12 cellular contexts compared by ENCODE assay signal in genomic region chr15:92869263-92869940, GRCh38. TPM values are rescaled to one million over a fixed set of nuclear protein-coding genes. Genes with fewer than 3 reads are reported as not detected.
DNase-seq lines count a peak whose midpoint lies in the region; ATAC-seq and TF ChIP-seq lines count a peak whose summit lies in the region.
"Had no signal": no experiment of that assay in that cellular context is flagged by ENCODE, and none has a peak within 500 bp of the region (broad histone marks: within the 10 kb centered on the region; RNA-seq: fewer than 3 reads in every experiment).

No MANE protein-coding gene starts in this region.

- no peaks in the 10 kb centered on the region for H3K9me3 ChIP-seq in HEK293 (ENCODE audit: control insufficient read depth, insufficient read depth, low read depth, low read length)
- H3K9me3 ChIP-seq in ascending aorta, result peaks cover 0 to 2% of the 10 kb centered on the region in 2 donors
- H3K9me3 ChIP-seq in effector memory CD4-positive, alpha-beta T cell (ENCODE audit: control insufficient read depth, low read length), result no peaks in the 10 kb centered on the region

- H3K27ac ChIP-seq in HEK293 (ENCODE audit: extremely low read depth, low read depth, low read length), result no peak overlapping the region
- H3K27ac ChIP-seq in ascending aorta, result peak overlapping the region; percentile 69 to 79
- H3K27ac ChIP-seq in effector memory CD4-positive, alpha-beta T cell (ENCODE audit: insufficient read depth, low read length, poor library complexity, severe bottlenecking), result no peak overlapping the region
- H3K27ac ChIP-seq: SJCRH30 had no signal

- TF ChIP-seq CTCF in HEK293 (tag by site-specific recombination; IDR thresholded peaks at IDR 0.05), result no peak
- no peak for TF ChIP-seq CTCF in ascending aorta (IDR thresholded peaks at IDR 0.05)
- TF ChIP-seq CTCF in CD14-positive monocyte (IDR thresholded peaks at IDR 0.05), result no peak

- H3K4me1 ChIP-seq in HEK293 (ENCODE audit: control insufficient read depth, insufficient read depth, low read length) (peaks cover 3% of the 10 kb centered on the region; the same call in 1 of the 2 replicates), ascending aorta (peaks cover 0 to 7% of the 10 kb centered on the region in 2 donors)
- H3K4me1 ChIP-seq in effector memory CD4-positive, alpha-beta T cell (ENCODE audit: control insufficient read depth, insufficient read depth, low read length, poor library complexity, severe bottlenecking), result no peaks in the 10 kb centered on the region

- no peaks in the 10 kb centered on the region for H3K27me3 ChIP-seq in ascending aorta
- H3K27me3 ChIP-seq in effector memory CD4-positive, alpha-beta T cell (replicated peaks; ENCODE audit: control insufficient read depth, insufficient read depth, low read length, poor library complexity, severe bottlenecking), result no peaks in the 10 kb centered on the region
- H3K27me3 ChIP-seq: SJCRH30 had no signal

- H3K36me3 ChIP-seq in HEK293 (ENCODE audit: control insufficient read depth in 2 of 2, insufficient read depth in 1 of 2, low read length in 2 of 2), result no peaks in the 10 kb centered on the region
- H3K36me3 ChIP-seq in ascending aorta, result no peaks in the 10 kb centered on the region
- H3K36me3 ChIP-seq in effector memory CD4-positive, alpha-beta T cell (ENCODE audit: control insufficient read depth, insufficient read depth, low read length), result no peaks in the 10 kb centered on the region
- H3K36me3 ChIP-seq: SJCRH30 had no signal

- no peak for ATAC-seq in stimulated activated memory B cell treated with anti-CD40 and anti-IgM and Interleukin-4, amounts not matched to agents 10 μg/mL and 1 μg/mL and 100 μg/mL, for 72 hours
- ATAC-seq in effector memory CD8-positive, alpha-beta T cell (replicated peaks), result no peak
- ATAC-seq: activated CD8-positive, alpha-beta T cell treated with anti-CD3 and anti-CD28 coated beads for 36 hours had no signal

- no peaks in the 10 kb centered on the region for H3K9me3 Mint-ChIP-seq in stimulated activated memory B cell treated with anti-CD40 and anti-IgM and Interleukin-4, amounts not matched to agents 10 μg/mL and 1 μg/mL and 100 μg/mL, for 72 hours
- H3K9me3 Mint-ChIP-seq in CD14-positive monocyte, result peaks cover 0 to 5% (median 0%) of the 10 kb centered on the region in 7 donors
- no peaks in the 10 kb centered on the region for H3K9me3 Mint-ChIP-seq in effector memory CD8-positive, alpha-beta T cell
- H3K9me3 Mint-ChIP-seq: activated CD8-positive, alpha-beta T cell treated with anti-CD3 and anti-CD28 coated beads for 36 hours had no signal

- H3K36me3 Mint-ChIP-seq in stimulated activated memory B cell treated with anti-CD40 and anti-IgM and Interleukin-4, amounts not matched to agents 10 μg/mL and 1 μg/mL and 100 μg/mL, for 72 hours, result peaks cover under 1% of the 10 kb centered on the region
- H3K36me3 Mint-ChIP-seq in CD14-positive monocyte, result no peaks in the 10 kb centered on the region
- H3K36me3 Mint-ChIP-seq in effector memory CD8-positive, alpha-beta T cell (ENCODE audit: insufficient read depth), result no peaks in the 10 kb centered on the region

- DNase-seq in ascending aorta (ENCODE audit: low spot score in 2 of 2), result no peak
- DNase-seq in hepatic stellate cell (ENCODE audit: low spot score), result peak; percentile 37
- DNase-seq in CD14-positive monocyte (ENCODE audit: low spot score), result no peak
- no peak for DNase-seq in effector memory CD8-positive, alpha-beta T cell
- DNase-seq in UCSD-AML1 (lab: John Stamatoyannopoulos, UW; ENCODE audit: unreplicated experiment), result no peak
- no peak for DNase-seq in effector memory CD4-positive, alpha-beta T cell
- DNase-seq: activated CD8-positive, alpha-beta T cell treated with anti-CD3 and anti-CD28 coated beads for 36 hours; islet precursor cell; NCI-H1436; SJCRH30 had no signal

- CTCF ChIA-PET in HEK293 (lab: Yijun Ruan, JAX), result interaction anchor here (0.8 to 1.1 kb wide), 3 partner anchors 10 to 29 kb away, joined by 3 to 4 read pairs (median 4); no protein-coding TSS in a partner anchor

- intact Hi-C loops in ascending aorta (cut with DNase I) (no loop called here), CD14-positive monocyte (cut with micrococcal nuclease) (no loop called here)

- no peaks in the 10 kb centered on the region for H3K4me1 Mint-ChIP-seq in stimulated activated memory B cell treated with anti-CD40 and anti-IgM and Interleukin-4, amounts not matched to agents 10 μg/mL and 1 μg/mL and 100 μg/mL, for 72 hours
- no peaks in the 10 kb centered on the region for H3K4me1 Mint-ChIP-seq in CD14-positive monocyte
- peaks cover 0 to 2% of the 10 kb centered on the region in 2 donors for H3K4me1 Mint-ChIP-seq in effector memory CD8-positive, alpha-beta T cell (ENCODE audit: low read depth in 2 of 2)

- peak overlapping the region; percentile 13 for H3K27ac Mint-ChIP-seq in stimulated activated memory B cell treated with anti-CD40 and anti-IgM and Interleukin-4, amounts not matched to agents 10 μg/mL and 1 μg/mL and 100 μg/mL, for 72 hours
- no peak overlapping the region for H3K27ac Mint-ChIP-seq in CD14-positive monocyte
- peak overlapping the region in 1 of 2 donors; percentile 21 for H3K27ac Mint-ChIP-seq in effector memory CD8-positive, alpha-beta T cell
- H3K27ac Mint-ChIP-seq: activated CD8-positive, alpha-beta T cell treated with anti-CD3 and anti-CD28 coated beads for 36 hours had no signal

- no peak overlapping the region for H3K4me3 Mint-ChIP-seq in stimulated activated memory B cell treated with anti-CD40 and anti-IgM and Interleukin-4, amounts not matched to agents 10 μg/mL and 1 μg/mL and 100 μg/mL, for 72 hours
- no peak overlapping the region for H3K4me3 Mint-ChIP-seq in CD14-positive monocyte
- no peak overlapping the region for H3K4me3 Mint-ChIP-seq in effector memory CD8-positive, alpha-beta T cell
- H3K4me3 Mint-ChIP-seq: activated CD8-positive, alpha-beta T cell treated with anti-CD3 and anti-CD28 coated beads for 36 hours had no signal

- POLR2A ChIA-PET in HEK293 (lab: Yijun Ruan, JAX), result interaction anchor here (1.1 to 4.5 kb wide), 4 partner anchors 13 to 58 kb away, joined by 3 to 31 read pairs (median 8); partner anchors contain the start of gene CHD2

- no peaks in the 10 kb centered on the region for H3K27me3 Mint-ChIP-seq in stimulated activated memory B cell treated with anti-CD40 and anti-IgM and Interleukin-4, amounts not matched to agents 10 μg/mL and 1 μg/mL and 100 μg/mL, for 72 hours
- peaks cover 3 to 9% (median 5%) of the 10 kb centered on the region in 3 donors for H3K27me3 Mint-ChIP-seq in CD14-positive monocyte (ENCODE audit: low read depth in 3 of 3)
- no peaks in the 10 kb centered on the region for H3K27me3 Mint-ChIP-seq in effector memory CD8-positive, alpha-beta T cell
- H3K27me3 Mint-ChIP-seq: activated CD8-positive, alpha-beta T cell treated with anti-CD3 and anti-CD28 coated beads for 36 hours had no signal

- no peak overlapping the region for H3K4me3 ChIP-seq in HEK293 (ENCODE audit: low read depth, low read length)
- no peak overlapping the region for H3K4me3 ChIP-seq in ascending aorta
- H3K4me3 ChIP-seq in effector memory CD4-positive, alpha-beta T cell (ENCODE audit: insufficient read depth, low read depth, low read length, poor library complexity, severe bottlenecking), result no peak overlapping the region
- H3K4me3 ChIP-seq: SJCRH30 had no signal

TF ChIP-seq in HEK293, 187 proteins besides CTCF, POLR2A, EP300 and RAD21:
- TF ChIP-seq PRDM1 (tag by site-specific recombination; IDR thresholded peaks at IDR 0.05) (no peak), PRDM6 (tag by site-specific recombination; IDR thresholded peaks at IDR 0.05) (0 out of 2 replicates have a peak, but pooled peaks have one; percentile 18)
TF ChIP-seq in HEK293: peak in this region for 1.

RNA-seq across cellular contexts. Expression of gene CHD2, which starts 30.7 kb away (rescaled TPM):
- 61.2 TPM for total RNA-seq in ascending aorta
- polyA plus RNA-seq in CD14-positive monocyte, result 10 to 100 TPM in 1 of 2 donors, 1 to 10 TPM in 1; 9.6 to 11.4 TPM

Comparison
In these comparisons a context has a peak if more than half of its experiments do, and no peak if none do; other contexts are left out.
1. H3K27ac ChIP-seq: peak in ascending aorta (2 of 2); none in HEK293 (single experiment) and effector memory CD4-positive, alpha-beta T cell (single experiment).